8 cellular contexts compared by ENCODE assay signal in genomic region chr22:23837911-23838685, GRCh38. TPM values are rescaled to one million over a fixed set of nuclear protein-coding genes. Genes with fewer than 3 reads are reported as not detected.
A peak's percentile ranks its signal among the peaks of the same experiment; 100 is the strongest.
DNase-seq lines count a peak whose midpoint lies in the region; ATAC-seq, FAIRE-seq and TF ChIP-seq lines count a peak whose summit lies in the region.

No MANE protein-coding gene starts in this region.

- H3K27me3 Mint-ChIP-seq in MCF 10A (ENCODE audit: insufficient read depth, unreplicated experiment) = no peaks in the 10 kb centered on the region

- no peaks in the 10 kb centered on the region for H4K20me1 ChIP-seq in mammary epithelial cell (ENCODE audit: insufficient read depth, low read length)
- H4K20me1 ChIP-seq in H1 (replicated peaks in 1 of 2; ENCODE audit: control insufficient read depth in 1 of 2, insufficient read depth in 2 of 2, low read length in 2 of 2) = peaks cover 4 to 16% of the 10 kb centered on the region in 2 experiments

- no peak for TF ChIP-seq RAD21 in H1 (IDR thresholded peaks at IDR 0.05 in 1 of 2, conservative IDR thresholded peaks at IDR 0.05 in 1 of 2; ENCODE audit: low read depth in 2 of 2, low read length in 2 of 2)

- H2BK15ac ChIP-seq in H1 (ENCODE audit: low read length) = no peak overlapping the region

- peaks cover 5% of the 10 kb centered on the region for H3K4me1 Mint-ChIP-seq in MCF 10A (ENCODE audit: insufficient read depth, unreplicated experiment)

- H3K4ac ChIP-seq in H1 (replicated peaks; ENCODE audit: insufficient read length, low read depth, low read length) = no peak overlapping the region

- peak overlapping the region; percentile 35 for H4K8ac ChIP-seq in H1 (ENCODE audit: extremely low read depth, insufficient read depth, low read length)

- H3K9me3 ChIP-seq in mammary epithelial cell (replicated peaks; ENCODE audit: insufficient read depth, low read length) (no peaks in the 10 kb centered on the region), H1 (ENCODE audit: insufficient read depth in 2 of 2, low read depth in 1 of 2, low read length in 1 of 2) (no peaks in the 10 kb centered on the region)

- no peak overlapping the region for H3K4me3 ChIP-seq in mammary epithelial cell (replicated peaks in 1 of 3; ENCODE audit: insufficient read depth in 1 of 3, low read depth in 2 of 3, low read length in 3 of 3)
- H3K4me3 ChIP-seq in H1 (ENCODE audit: extremely low read depth in 1 of 4, insufficient read depth in 2 of 4, low read depth in 3 of 4, low read length in 4 of 4) = peak overlapping the region; percentile 48 to 76 (median 56)
- H3K4me3 ChIP-seq in retinal pigment epithelial cell (ENCODE audit: low read length) = peak overlapping the region; percentile 48

- no peaks in the 10 kb centered on the region for H3K79me1 ChIP-seq in H1 (ENCODE audit: low read depth, low read length)

- dilution Hi-C loops in mammary epithelial cell (cut with HindIII; ENCODE audit: low sequenced_read_pairs) = loop anchor here (10.0 kb wide), 2 partner anchors 63 to 303 kb away; partner anchors contain the start of gene MMP11

- TF ChIP-seq EP300 in H1 (IDR thresholded peaks at IDR 0.05; ENCODE audit: borderline replicate concordance in 1 of 2, low read depth in 2 of 2, low read length in 2 of 2) = no peak

- H3K18ac ChIP-seq in H1 (ENCODE audit: extremely low read depth, low read length) = no peak overlapping the region

- H2BK20ac ChIP-seq in H1 (ENCODE audit: low read length) = no peak overlapping the region

- H3K27me3 ChIP-seq in mammary epithelial cell (ENCODE audit: insufficient read depth, low read length) (no peaks in the 10 kb centered on the region), H1 (replicated peaks in 1 of 4; ENCODE audit: control insufficient read depth in 3 of 4, extremely low read depth in 1 of 4, insufficient read depth in 3 of 4, low read length in 3 of 4) (peaks cover 0 to 2% (median under 1%) of the 10 kb centered on the region in 4 experiments; a peak in 2 of 7 replicates)

- no peak overlapping the region for H3K56ac ChIP-seq in H1 (replicated peaks; ENCODE audit: insufficient read length, low read depth, low read length)

- BruUV-seq in MCF 10A (replicated peaks; lab: Mats Ljungman, UMichigan) (no TSS peak), mammary epithelial cell (replicated peaks; lab: Mats Ljungman, UMichigan) (no TSS peak)

- H2BK12ac ChIP-seq in H1 (ENCODE audit: low read depth, low read length) = no peak overlapping the region

- H3K79me2 ChIP-seq in mammary epithelial cell (ENCODE audit: insufficient read depth, low read length) (no peaks in the 10 kb centered on the region), H1 (ENCODE audit: control insufficient read depth in 1 of 2, insufficient read depth in 2 of 2, low read length in 2 of 2) (no peaks in the 10 kb centered on the region)

- H2BK5ac ChIP-seq in H1 (ENCODE audit: low read depth, low read length) = no peak overlapping the region; the same call in 1 of the 2 replicates

- peaks cover 12% of the 10 kb centered on the region; the same call in 1 of the 2 replicates for H3K23me2 ChIP-seq in H1 (ENCODE audit: low read depth, low read length)

- H3K36me3 ChIP-seq in mammary epithelial cell (ENCODE audit: insufficient read depth, low read length) (no peaks in the 10 kb centered on the region), H1 (ENCODE audit: control insufficient read depth in 2 of 4, insufficient read depth in 4 of 4, low read length in 3 of 4) (peaks cover 0 to 15% (median 9%) of the 10 kb centered on the region in 4 experiments; a peak in 4 of 8 replicates)

- in situ Hi-C loops in mammary epithelial cell (cut with MboI; ENCODE audit: low sequenced_read_pairs in 2 of 2) = loop anchor here in 1 of 2 donors (25.0 kb wide), 1 partner anchor 301 kb away; no protein-coding TSS in a partner anchor

- POLR2A ChIA-PET in MCF 10A (lab: Yijun Ruan, JAX) (no interaction called here), H1 (lab: Charles Lee; ENCODE audit: partially characterized antibody) (interaction anchor here (0.7 to 2.0 kb wide), 6 partner anchors 8 to 87 kb away, joined by 3 to 7 read pairs (median 3); partner anchors contain the start of genes SLC2A11 and ZNF70)

- intact Hi-C loops in MCF 10A (cut with micrococcal nuclease) = no loop called here
- intact Hi-C loops in mammary epithelial cell (cut with micrococcal nuclease) = no loop called here
- intact Hi-C loops in left colon (cut with DNase I, micrococcal nuclease) = no loop called here

- H3K9me3 Mint-ChIP-seq in MCF 10A (ENCODE audit: unreplicated experiment) = no peaks in the 10 kb centered on the region

- no peak overlapping the region for H4K91ac ChIP-seq in H1 (replicated peaks; ENCODE audit: insufficient read length, low read length)

- H3K23ac ChIP-seq in H1 (ENCODE audit: insufficient read length) = no peak overlapping the region

- no peak overlapping the region for H2BK120ac ChIP-seq in H1 (replicated peaks; ENCODE audit: low read depth, low read length)

- H3K36me3 Mint-ChIP-seq in MCF 10A (ENCODE audit: insufficient read depth, unreplicated experiment) = peaks cover 34% of the 10 kb centered on the region

- H3K9ac ChIP-seq in mammary epithelial cell (ENCODE audit: insufficient read depth, low read length) = no peak overlapping the region
- no peak overlapping the region for H3K9ac ChIP-seq in H1 (replicated peaks in 1 of 4; ENCODE audit: extremely low read depth in 1 of 4, low read depth in 3 of 4, low read length in 3 of 4)

- peak overlapping the region; percentile 57 for H3K27ac Mint-ChIP-seq in MCF 10A (ENCODE audit: low read depth, unreplicated experiment)

- TF ChIP-seq POLR2A in H1 (IDR thresholded peaks at IDR 0.05; ENCODE audit: control extremely low read depth in 1 of 2, low read depth in 2 of 2, low read length in 2 of 2) = no peak; a peak in 1 of 3 replicates

- no peak for FAIRE-seq in H1 (lab: Jason Lieb, UNC)

- no peak overlapping the region for H3K4me3 Mint-ChIP-seq in MCF 10A (ENCODE audit: unreplicated experiment)

- TF ChIP-seq CTCF in MCF 10A (IDR thresholded peaks at IDR 0.05; ENCODE audit: unreplicated experiment) = no peak
- no peak for TF ChIP-seq CTCF in mammary epithelial cell (conservative IDR thresholded peaks at IDR 0.05 in 1 of 2, IDR thresholded peaks at IDR 0.05 in 1 of 2; ENCODE audit: extremely low read depth in 1 of 2, insufficient read depth in 1 of 2, low read depth in 1 of 2, low read length in 2 of 2)
- no peak for TF ChIP-seq CTCF in H1 (IDR thresholded peaks at IDR 0.05; ENCODE audit: control extremely low read depth in 1 of 3, insufficient read depth in 1 of 3, low read depth in 1 of 3, low read length in 3 of 3)
- TF ChIP-seq CTCF in retinal pigment epithelial cell (conservative IDR thresholded peaks at IDR 0.05; ENCODE audit: low read depth, low read length) = no peak

- H2AFZ ChIP-seq in mammary epithelial cell (ENCODE audit: low read depth, low read length) = no peak overlapping the region
- no peak overlapping the region for H2AFZ ChIP-seq in H1 (ENCODE audit: low read length)

- peaks cover 6% of the 10 kb centered on the region for H3K4me1 ChIP-seq in mammary epithelial cell (ENCODE audit: insufficient read depth, low read length)
- peaks cover 0 to 15% (median 10%) of the 10 kb centered on the region in 4 experiments; a peak in 5 of 7 replicates for H3K4me1 ChIP-seq in H1 (replicated peaks in 1 of 4; ENCODE audit: control insufficient read depth in 3 of 4, insufficient read depth in 4 of 4, low read length in 3 of 4)

- no peak for DNase-seq in MCF 10A (ENCODE audit: unreplicated experiment)
- DNase-seq in mammary epithelial cell = no peak
- DNase-seq in NAMALWA (ENCODE audit: low spot score) = peak; percentile 64
- DNase-seq in H1 (ENCODE audit: low read depth in 1 of 2, low spot score in 2 of 2) = peak in 1 of 2 experiments; percentile 66
- no peak for DNase-seq in retinal pigment epithelial cell (ENCODE audit: low read depth)
- no peak for DNase-seq in left colon
- no peak for DNase-seq in NCI-H146 (lab: John Stamatoyannopoulos, UW)
- no peak for DNase-seq in COLO829 (ENCODE audit: low spot score)

- no peak overlapping the region for H3K14ac ChIP-seq in H1 (ENCODE audit: insufficient read length)

- ATAC-seq in left colon = no peak

- H3K27ac ChIP-seq in mammary epithelial cell (ENCODE audit: insufficient read depth, low read depth, low read length) (no peak overlapping the region), H1 (ENCODE audit: low read depth, low read length) (no peak overlapping the region)

- H3K4me2 ChIP-seq in mammary epithelial cell (ENCODE audit: insufficient read depth, low read depth, low read length) (no peak overlapping the region), H1 (ENCODE audit: insufficient read depth in 1 of 2, low read depth in 2 of 2, low read length in 2 of 2) (peak overlapping the region; percentile 54 to 78)

- no peak overlapping the region for H4K5ac ChIP-seq in H1 (ENCODE audit: insufficient read length, low read depth, low read length)

- H2AK5ac ChIP-seq in H1 (ENCODE audit: low read depth, low read length) = no peak overlapping the region

- WGBS in mammary epithelial cell (ENCODE audit: low coverage, missing lambda C conversion rate) = 96% methylated on average over 5 of the region's 41 CpGs
- WGBS in H1 (ENCODE audit: extremely low coverage in 1 of 2, insufficient coverage in 1 of 2, insufficient read length in 1 of 2, insufficient replicate concordance in 2 of 2, low coverage in 1 of 2, low lambda C conversion rate in 2 of 2, missing lambda C conversion rate in 1 of 2), 2 experiments = 31% methylated on average over 36 of the region's 41 CpGs; no CpG with 5 or more reads in 1 of the 2 experiments

- CTCF ChIA-PET in MCF 10A (lab: Yijun Ruan, JAX) = no interaction called here
- CTCF ChIA-PET in mammary epithelial cell (lab: Charles Lee; ENCODE audit: low non-redundant PET) = no interaction called here
- CTCF ChIA-PET in H1 (lab: Charles Lee; ENCODE audit: partially characterized antibody) = interaction anchor here (1.2 kb wide), 1 partner anchor 12 kb away, joined by 3 read pairs; no protein-coding TSS in a partner anchor

RNA-seq across cellular contexts. Expression of gene DERL3, which starts 0.7 kb away (rescaled TPM):
- not detected in 2 replicates for total RNA-seq in MCF 10A (2022)
- not detected for total RNA-seq in mammary epithelial cell
- polyA plus RNA-seq in mammary epithelial cell = 0.15 TPM
- polyA minus RNA-seq in mammary epithelial cell = not detected
- 8.7 and 9.9 TPM in 2 replicates for total RNA-seq in H1 (2021; fragmentation: NEBNext Ultra II Directional; extraction: Animal tissue kit (Norgen Biotek cat#: 25700))
- 19.5 and 27.8 TPM in 2 replicates for polyA plus RNA-seq in H1 (2011; rRNA removed)
- polyA plus RNA-seq in H1 (2011; cell fraction: cytosol; rRNA removed) = 18.7 TPM
- 46.9 TPM for polyA plus RNA-seq in H1 (2011; cell fraction: nucleus; rRNA removed)
- 6.7 to 16.6 TPM (median 12.9 TPM) in 4 replicates for polyA plus RNA-seq in H1 (2012, experiment 1 of 2)
- polyA plus RNA-seq in H1 (2012, experiment 2 of 2) = 14.4 TPM
- polyA plus RNA-seq in H1 (2013, experiment 1 of 2) = 20.0 TPM
- 21.0 TPM for polyA plus RNA-seq in H1 (2013, experiment 2 of 2)
- 4.5 and 5.2 TPM in 2 replicates for polyA minus RNA-seq in H1 (2011; rRNA and poly(A)+ RNA removed)
- 4.6 TPM for polyA minus RNA-seq in H1 (2011; cell fraction: cytosol; rRNA and poly(A)+ RNA removed)
- polyA minus RNA-seq in H1 (2011; cell fraction: nucleus; rRNA and poly(A)+ RNA removed) = 6.7 TPM
- 10 to 100 TPM in 1 of 2 donors, 1 to 10 TPM in 1; 7.7 to 26.6 TPM for total RNA-seq in left colon

RNA-seq across cellular contexts. Expression of gene SLC2A11, which starts 19.6 kb away (rescaled TPM):
- 9.6 and 11.3 TPM in 2 replicates for total RNA-seq in MCF 10A (2022)
- 10 to 100 TPM; 14.7 to 26.3 TPM for total RNA-seq in mammary epithelial cell
- 6.0 TPM for polyA plus RNA-seq in mammary epithelial cell
- polyA minus RNA-seq in mammary epithelial cell = 0.78 TPM
- 12.5 and 13.2 TPM in 2 replicates for total RNA-seq in H1 (2021; fragmentation: NEBNext Ultra II Directional; extraction: Animal tissue kit (Norgen Biotek cat#: 25700))
- 9.1 and 10.7 TPM in 2 replicates for polyA plus RNA-seq in H1 (2011; rRNA removed)
- 16.2 TPM for polyA plus RNA-seq in H1 (2011; cell fraction: cytosol; rRNA removed)
- 32.5 TPM for polyA plus RNA-seq in H1 (2011; cell fraction: nucleus; rRNA removed)
- 12.7 to 19.4 TPM (median 16.1 TPM) in 4 replicates for polyA plus RNA-seq in H1 (2012, experiment 1 of 2)
- 9.7 TPM for polyA plus RNA-seq in H1 (2012, experiment 2 of 2)
- 14.1 TPM for polyA plus RNA-seq in H1 (2013, experiment 1 of 2)
- 12.3 TPM for polyA plus RNA-seq in H1 (2013, experiment 2 of 2)
- 16.2 and 25.1 TPM in 2 replicates for polyA minus RNA-seq in H1 (2011; rRNA and poly(A)+ RNA removed)
- polyA minus RNA-seq in H1 (2011; cell fraction: cytosol; rRNA and poly(A)+ RNA removed) = 5.9 TPM
- polyA minus RNA-seq in H1 (2011; cell fraction: nucleus; rRNA and poly(A)+ RNA removed) = 20.7 TPM
- 10 to 100 TPM in 1 of 2 donors, 1 to 10 TPM in 1; 9.8 to 13.7 TPM for total RNA-seq in left colon

RNA-seq across cellular contexts. Expression of gene SMARCB1, which starts 51.3 kb away (rescaled TPM):
- total RNA-seq in MCF 10A (2022) = 83.7 and 115 TPM in 2 replicates
- 10 to 100 TPM; 63.5 to 93.8 TPM for total RNA-seq in mammary epithelial cell
- 111 TPM for polyA plus RNA-seq in mammary epithelial cell
- polyA minus RNA-seq in mammary epithelial cell = 277 TPM
- 116 and 124 TPM in 2 replicates for total RNA-seq in H1 (2021; fragmentation: NEBNext Ultra II Directional; extraction: Animal tissue kit (Norgen Biotek cat#: 25700))
- polyA plus RNA-seq in H1 (2011; rRNA removed) = 145 and 158 TPM in 2 replicates
- polyA plus RNA-seq in H1 (2011; cell fraction: cytosol; rRNA removed) = 163 TPM
- 143 TPM for polyA plus RNA-seq in H1 (2011; cell fraction: nucleus; rRNA removed)
- 131 to 147 TPM (median 142 TPM) in 4 replicates for polyA plus RNA-seq in H1 (2012, experiment 1 of 2)
- polyA plus RNA-seq in H1 (2012, experiment 2 of 2) = 167 TPM
- 65.5 TPM for polyA plus RNA-seq in H1 (2013, experiment 1 of 2)
- 63.4 TPM for polyA plus RNA-seq in H1 (2013, experiment 2 of 2)
- polyA minus RNA-seq in H1 (2011; rRNA and poly(A)+ RNA removed) = 109 and 125 TPM in 2 replicates
- 50.9 TPM for polyA minus RNA-seq in H1 (2011; cell fraction: cytosol; rRNA and poly(A)+ RNA removed)
- 64.2 TPM for polyA minus RNA-seq in H1 (2011; cell fraction: nucleus; rRNA and poly(A)+ RNA removed)
- total RNA-seq in left colon = 10 to 100 TPM; 65.9 to 79.3 TPM

RNA-seq across cellular contexts. Expression of gene MIF, which starts 56.1 kb away (rescaled TPM):
- total RNA-seq in MCF 10A (2022) (1,031 and 1,126 TPM in 2 replicates), mammary epithelial cell (1,000 to 10,000 TPM in 1 of 2 donors, 100 to 1,000 TPM in 1; 359 to 1,214 TPM), left colon (100 to 1,000 TPM; 215 to 286 TPM)
- polyA plus RNA-seq in mammary epithelial cell (582 TPM), H1 (2011; rRNA removed) (1,870 and 2,008 TPM in 2 replicates)
- polyA minus RNA-seq in mammary epithelial cell = 28.8 TPM
- total RNA-seq in H1 (2021; fragmentation: NEBNext Ultra II Directional; extraction: Animal tissue kit (Norgen Biotek cat#: 25700)) = 1,082 and 1,119 TPM in 2 replicates
- polyA plus RNA-seq in H1 (2011; cell fraction: cytosol; rRNA removed) = 1,234 TPM
- 854 TPM for polyA plus RNA-seq in H1 (2011; cell fraction: nucleus; rRNA removed)
- 481 to 1,182 TPM (median 1,056 TPM) in 4 replicates for polyA plus RNA-seq in H1 (2012, experiment 1 of 2)
- 1,334 TPM for polyA plus RNA-seq in H1 (2012, experiment 2 of 2)
- 1,822 TPM for polyA plus RNA-seq in H1 (2013, experiment 1 of 2)
- polyA plus RNA-seq in H1 (2013, experiment 2 of 2) = 1,703 TPM
- 45.6 and 50.1 TPM in 2 replicates for polyA minus RNA-seq in H1 (2011; rRNA and poly(A)+ RNA removed)
- 631 TPM for polyA minus RNA-seq in H1 (2011; cell fraction: cytosol; rRNA and poly(A)+ RNA removed)
- polyA minus RNA-seq in H1 (2011; cell fraction: nucleus; rRNA and poly(A)+ RNA removed) = 307 TPM

Comparison
In these comparisons a context has a peak if more than half of its experiments do, and no peak if none do; other contexts are left out.
1. H3K4me3 ChIP-seq: peak in H1 (4 of 4) and retinal pigment epithelial cell (single experiment); none in mammary epithelial cell (0 of 3).